Comparison of ENCODE assay signal across 20 cellular contexts in genomic region chr20:39298566-39299501, GRCh38.
"Had no signal": no experiment of that assay in that cellular context is flagged by ENCODE, and none has a peak within 500 bp of the region (broad histone marks: within the 10 kb centered on the region; RNA-seq: fewer than 3 reads in every experiment).

No MANE protein-coding gene starts in this region.

- H3K9me3 ChIP-seq: body of pancreas, pancreas, psoas muscle, right atrium auricular region, suprapubic skin, tibial nerve had no signal

- H3K27ac ChIP-seq: body of pancreas, cardiac muscle cell, pancreas, psoas muscle, right atrium auricular region, suprapubic skin, tibial nerve had no signal

- H3K4me3 ChIP-seq: body of pancreas, cardiac muscle cell, pancreas, psoas muscle, right atrium auricular region, suprapubic skin, tibial nerve had no signal

- H3K4me1 ChIP-seq: body of pancreas, pancreas, psoas muscle, right atrium auricular region, suprapubic skin, tibial nerve had no signal

- DNase-seq: activated B cell treated with CpG ODN at 0.5 μM for 24 hours; activated CD4-positive, alpha-beta T cell treated with anti-CD3 and anti-CD28 coated beads for 36 hours; activated CD4-positive, alpha-beta T cell treated with anti-CD3 and anti-CD28 coated beads, Interleukin-2, amount 50 U/mL, for 4 hours; activated naive CD4-positive, alpha-beta T cell treated with Interleukin-2 at 50 U/mL for 16 hours; activated naive CD8-positive, alpha-beta T cell treated with anti-CD3 and anti-CD28 coated beads, Interleukin-2, amount 10 ng/mL, durations not matched to agents 7 days and 5 days; activated T-cell treated with anti-CD3 and anti-CD28 coated beads, Interleukin-2, amount 50 U/mL, for 48 hours; erythroblast; islet precursor cell; naive thymus-derived CD4-positive, alpha-beta T cell; pancreas; psoas muscle; stimulated activated CD4-positive, alpha-beta T cell treated with anti-CD3 and anti-CD28 coated beads, Interleukin-12 subunit alpha, Interleukin-12 subunit beta, amount 100 ng/mL, for 4 hours; stimulated activated naive CD8-positive, alpha-beta T cell treated with anti-CD3 and anti-CD28 coated beads, Interleukin-15, amount 100 ng/mL, for 72 hours; T1000 had no signal

- ATAC-seq: activated CD4-positive, alpha-beta T cell treated with anti-CD3 and anti-CD28 coated beads for 36 hours; body of pancreas; naive thymus-derived CD4-positive, alpha-beta T cell; psoas muscle; stimulated activated effector memory CD8-positive, alpha-beta T cell treated with anti-CD3 and anti-CD28 coated beads, Interleukin-12 subunit alpha, Interleukin-12 subunit beta, amount 100 ng/mL, for 72 hours; stimulated activated naive CD8-positive, alpha-beta T cell treated with anti-CD3 and anti-CD28 coated beads, Interleukin-15, amount 100 ng/mL, for 72 hours had no signal

- H3K36me3 ChIP-seq: cardiac muscle cell, pancreas, right atrium auricular region, suprapubic skin, tibial nerve had no signal

- H3K27me3 ChIP-seq: body of pancreas, cardiac muscle cell, pancreas, right atrium auricular region, suprapubic skin, tibial nerve had no signal
